26 cellular contexts compared by ENCODE assay signal in genomic region chr13:22102237-22102636, GRCh38.
"Had no signal": no experiment of that assay in that cellular context is flagged by ENCODE, and none has a peak within 500 bp of the region (broad histone marks: within the 10 kb centered on the region; RNA-seq: fewer than 3 reads in every experiment).

No MANE protein-coding gene starts in this region.

- H3K4me1 ChIP-seq: foreskin keratinocyte, gastroesophageal sphincter, heart left ventricle, left ventricle myocardium inferior, prostate gland, right atrium auricular region, sigmoid colon, uterus had no signal

- H3K9me3 Mint-ChIP-seq: effector memory CD8-positive, alpha-beta T cell had no signal

- H3K27ac ChIP-seq: foreskin keratinocyte, gastroesophageal sphincter, heart left ventricle, hepatocyte, left ventricle myocardium inferior, lower lobe of right lung, prostate gland, right atrium auricular region, sigmoid colon, thoracic aorta, transverse colon, upper lobe of right lung, uterus had no signal

- H3K36me3 Mint-ChIP-seq: memory B cell; stimulated activated memory B cell treated with anti-CD40 and anti-IgM and Interleukin-4, amounts not matched to agents 10 μg/mL and 1 μg/mL and 100 μg/mL, for 72 hours had no signal

- H3K27ac Mint-ChIP-seq: memory B cell; mesothelial cell of epicardium; stimulated activated memory B cell treated with anti-CD40 and anti-IgM and Interleukin-4, amounts not matched to agents 10 μg/mL and 1 μg/mL and 100 μg/mL, for 72 hours; stimulated activated naive CD8-positive, alpha-beta T cell treated with anti-CD3 and anti-CD28 coated beads, Interleukin-15, Interleukin-2, amounts not matched to agents 100 ng/mL and 50 ng/mL, for 24 hours had no signal

- H3K36me3 ChIP-seq: gastroesophageal sphincter, heart left ventricle, left ventricle myocardium inferior, lower lobe of right lung, prostate gland, right atrium auricular region, sigmoid colon, thoracic aorta, transverse colon, upper lobe of right lung, uterus had no signal

- H3K4me3 ChIP-seq: gastroesophageal sphincter, heart left ventricle, hepatocyte, left ventricle myocardium inferior, lower lobe of right lung, prostate gland, right atrium auricular region, sigmoid colon, thoracic aorta, transverse colon, upper lobe of right lung, uterus had no signal

- H3K9me3 ChIP-seq: lower lobe of right lung, prostate gland, right atrium auricular region, sigmoid colon, thoracic aorta, transverse colon, upper lobe of right lung, uterus had no signal

- H3K27me3 Mint-ChIP-seq: naive thymus-derived CD4-positive, alpha-beta T cell; stimulated activated memory B cell treated with anti-CD40 and anti-IgM and Interleukin-4, amounts not matched to agents 10 μg/mL and 1 μg/mL and 100 μg/mL, for 72 hours; stimulated activated naive CD8-positive, alpha-beta T cell treated with anti-CD3 and anti-CD28 coated beads, Interleukin-15, Interleukin-2, amounts not matched to agents 100 ng/mL and 50 ng/mL, for 24 hours had no signal

- H3K4me3 Mint-ChIP-seq: effector memory CD8-positive, alpha-beta T cell; memory B cell; mesothelial cell of epicardium; nephron progenitor cell; stimulated activated memory B cell treated with anti-CD40 and anti-IgM and Interleukin-4, amounts not matched to agents 10 μg/mL and 1 μg/mL and 100 μg/mL, for 72 hours; stimulated activated naive CD8-positive, alpha-beta T cell treated with anti-CD3 and anti-CD28 coated beads, Interleukin-15, Interleukin-2, amounts not matched to agents 100 ng/mL and 50 ng/mL, for 24 hours had no signal

- DNase-seq: cerebellar nuclear complex; cortex of kidney; effector memory CD8-positive, alpha-beta T cell; foreskin keratinocyte; heart left ventricle; left colon; left ventricle myocardium inferior; lower lobe of right lung; naive thymus-derived CD4-positive, alpha-beta T cell; nephron progenitor cell; nucleus accumbens; sigmoid colon; stimulated activated CD4-positive, alpha-beta T cell treated with anti-CD3 and anti-CD28 coated beads, Interleukin-2, amount 100 ng/mL, for 24 hours; stimulated activated CD4-positive, alpha-beta T cell treated with anti-CD3 and anti-CD28 coated beads, Interleukin-4, amount 100 ng/mL, for 24 hours; transverse colon; upper lobe of right lung; uterus had no signal

- H3K27me3 ChIP-seq: foreskin keratinocyte, gastroesophageal sphincter, heart left ventricle, hepatocyte, right atrium auricular region, sigmoid colon, transverse colon, upper lobe of right lung, uterus had no signal

- ATAC-seq: foreskin keratinocyte; gastroesophageal sphincter; lower lobe of right lung; naive thymus-derived CD4-positive, alpha-beta T cell; stimulated activated memory B cell treated with anti-CD40 and anti-IgM and Interleukin-4, amounts not matched to agents 10 μg/mL and 1 μg/mL and 100 μg/mL, for 72 hours; upper lobe of right lung had no signal
